ENCODE assay signal across 21 cellular contexts in the genomic region with DNA sequence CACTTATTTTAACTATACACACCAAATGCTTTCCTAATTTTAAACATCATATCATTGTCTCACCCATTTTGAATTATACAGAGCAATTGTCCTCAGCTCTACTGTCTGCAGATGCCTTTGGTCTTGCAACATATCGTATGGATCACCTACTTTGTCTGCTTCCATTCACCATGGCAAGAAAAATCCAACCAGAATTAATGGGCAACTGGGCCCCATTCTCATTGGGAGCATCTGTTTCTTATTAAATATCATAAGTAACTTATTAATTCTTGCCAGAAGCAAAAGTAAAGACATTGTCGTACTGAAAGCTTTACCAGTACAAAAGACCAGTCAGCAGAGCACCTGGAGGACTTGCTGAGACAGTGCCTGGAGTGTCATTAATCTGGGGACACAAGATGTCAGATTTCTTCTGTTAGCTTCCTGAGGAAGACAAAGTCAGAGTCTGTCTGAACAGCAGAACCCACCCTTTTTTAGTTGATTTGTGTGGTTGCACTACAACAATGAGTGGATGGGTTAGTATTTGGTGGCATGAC.
"Had no signal": no experiment of that assay in that cellular context is flagged by ENCODE, and none has a peak within 500 bp of the region (broad histone marks: within the 10 kb centered on the region; RNA-seq: fewer than 3 reads in every experiment).

No MANE protein-coding gene starts in this region.

- H3K27me3 Mint-ChIP-seq: activated CD4-positive, alpha-beta T cell treated with anti-CD3 and anti-CD28 coated beads, Interleukin-2, amount 10 ng/mL, durations not matched to agents 7 days and 5 days; brain; progenitor cell of endocrine pancreas had no signal

- ATAC-seq: activated CD4-positive, CD25-positive, alpha-beta regulatory T cell treated with anti-CD3 and anti-CD28 coated beads, Interleukin-2, amount 50 U/mL, for 24 hours; activated T-cell treated with anti-CD3 and anti-CD28 coated beads, Interleukin-2, amount 50 U/mL, for 4 hours; left lobe of liver; stimulated activated naive CD8-positive, alpha-beta T cell treated with anti-CD3 and anti-CD28 coated beads, Interleukin-15, Interleukin-2, amounts not matched to agents 100 U/mL and 50 U/mL, for 24 hours had no signal

- H3K27ac ChIP-seq: right atrium auricular region, tibial nerve, uterus had no signal

- H3K4me3 ChIP-seq: right atrium auricular region, tibial nerve, uterus had no signal

- H3K27ac Mint-ChIP-seq: activated CD4-positive, alpha-beta T cell treated with anti-CD3 and anti-CD28 coated beads, Interleukin-2, amount 10 ng/mL, durations not matched to agents 7 days and 5 days; activated naive CD4-positive, alpha-beta T cell treated with anti-CD3 and anti-CD28 coated beads for 36 hours; brain; progenitor cell of endocrine pancreas had no signal

- H3K9me3 ChIP-seq: right atrium auricular region, tibial nerve, uterus had no signal

- DNase-seq: activated CD4-positive, alpha-beta T cell treated with anti-CD3 and anti-CD28 coated beads, Interleukin-2, amount 10 ng/mL, durations not matched to agents 7 days and 5 days; activated CD8-positive, alpha-beta memory T cell treated with anti-CD3 and anti-CD28 coated beads, Interleukin-2, amount 50 U/mL, for 4 hours; activated naive CD4-positive, alpha-beta T cell treated with anti-CD3 and anti-CD28 coated beads for 36 hours; activated T-cell treated with anti-CD3 and anti-CD28 coated beads, Interleukin-2, amount 50 U/mL, for 4 hours; anterior cingulate cortex; caudate nucleus; erythroblast; glutamatergic neuron; hypothalamus; islet precursor cell; mammary epithelial cell; stimulated activated naive CD8-positive, alpha-beta T cell treated with anti-CD3 and anti-CD28 coated beads, Interleukin-15, Interleukin-2, amounts not matched to agents 100 U/mL and 50 U/mL, for 24 hours; T1000; uterus had no signal

- H3K4me1 Mint-ChIP-seq: activated CD4-positive, alpha-beta T cell treated with anti-CD3 and anti-CD28 coated beads, Interleukin-2, amount 10 ng/mL, durations not matched to agents 7 days and 5 days; brain; neural crest cell had no signal

- H3K36me3 ChIP-seq: right atrium auricular region, tibial nerve, uterus had no signal

- H3K27me3 ChIP-seq: right atrium auricular region, tibial nerve, uterus had no signal

- H3K4me1 ChIP-seq: right atrium auricular region, tibial nerve, uterus had no signal

- H3K36me3 Mint-ChIP-seq: brain had no signal

- H3K4me3 Mint-ChIP-seq: activated CD4-positive, alpha-beta T cell treated with anti-CD3 and anti-CD28 coated beads, Interleukin-2, amount 10 ng/mL, durations not matched to agents 7 days and 5 days; activated naive CD4-positive, alpha-beta T cell treated with anti-CD3 and anti-CD28 coated beads for 36 hours; activated T-cell treated with anti-CD3 and anti-CD28 coated beads, Interleukin-2, amount 50 U/mL, for 4 hours; brain; neural crest cell had no signal
